In the genomic region with DNA sequence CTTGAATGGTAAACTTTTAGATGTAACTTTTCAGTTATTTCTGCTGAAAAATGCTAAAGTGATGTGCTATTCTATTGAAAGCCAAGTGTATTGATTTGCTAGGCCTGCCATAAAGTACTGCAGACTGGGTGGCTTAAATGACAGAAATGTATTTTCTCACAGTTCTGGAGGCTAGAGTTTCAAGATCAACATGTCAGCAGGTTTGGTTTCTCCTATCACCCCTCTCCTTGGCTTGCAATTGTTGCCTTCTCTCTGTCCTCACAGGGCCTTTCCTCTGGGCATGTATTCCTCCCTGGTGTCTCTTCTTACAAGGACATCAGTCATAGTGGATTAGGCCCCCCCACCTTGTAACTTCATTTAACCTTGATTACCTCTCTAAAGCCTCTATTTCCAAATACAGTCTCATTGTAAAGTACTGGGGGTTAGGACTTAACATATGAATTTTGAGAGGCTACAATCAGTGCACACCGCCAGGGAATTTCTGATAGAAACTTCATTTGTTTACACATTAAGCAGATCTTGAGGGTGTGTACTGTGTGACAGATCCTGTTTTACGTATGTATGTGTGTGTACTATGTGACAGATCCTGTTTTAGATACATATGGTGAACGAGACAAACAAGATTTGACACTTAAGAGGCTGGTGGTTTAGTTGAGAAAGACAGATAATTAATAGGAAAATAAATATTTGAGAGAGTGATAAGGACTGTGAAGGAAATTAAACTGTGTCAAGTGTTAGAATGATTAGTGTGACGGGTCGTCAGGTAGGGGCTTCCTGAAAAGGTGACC, we compare ENCODE assay signal across 3 cellular contexts.
TF ChIP-seq lines count a peak whose summit lies in the region.

No MANE protein-coding gene starts in this region.

TF ChIP-seq in SK-N-SH, 30 proteins besides CTCF, POLR2A, EP300 and RAD21:
- TF ChIP-seq USF2 (IDR thresholded peaks at IDR 0.05; ENCODE audit: borderline replicate concordance, low read depth, low read length) (no peak), ELF1 (IDR thresholded peaks at IDR 0.05) (no peak), GABPA (IDR thresholded peaks at IDR 0.05; ENCODE audit: low read depth) (no peak), GATA2 (CRISPR knock-in tag; IDR thresholded peaks at IDR 0.05) (peak; percentile 8; the same call in 1 of the 2 replicates)
- TF ChIP-seq, protein P1, sequence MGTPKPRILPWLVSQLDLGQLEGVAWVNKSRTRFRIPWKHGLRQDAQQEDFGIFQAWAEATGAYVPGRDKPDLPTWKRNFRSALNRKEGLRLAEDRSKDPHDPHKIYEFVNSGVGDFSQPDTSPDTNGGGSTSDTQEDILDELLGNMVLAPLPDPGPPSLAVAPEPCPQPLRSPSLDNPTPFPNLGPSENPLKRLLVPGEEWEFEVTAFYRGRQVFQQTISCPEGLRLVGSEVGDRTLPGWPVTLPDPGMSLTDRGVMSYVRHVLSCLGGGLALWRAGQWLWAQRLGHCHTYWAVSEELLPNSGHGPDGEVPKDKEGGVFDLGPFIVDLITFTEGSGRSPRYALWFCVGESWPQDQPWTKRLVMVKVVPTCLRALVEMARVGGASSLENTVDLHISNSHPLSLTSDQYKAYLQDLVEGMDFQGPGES (IDR thresholded peaks at IDR 0.05; ENCODE audit: low read depth, low read length) = no peak

TF ChIP-seq in SK-N-SH treated with all-trans-retinoic acid at 6 μM for 48 hours, 23 proteins besides CTCF, POLR2A, EP300 and RAD21 (continued from another document and continues in another):
- TF ChIP-seq, protein P2, sequence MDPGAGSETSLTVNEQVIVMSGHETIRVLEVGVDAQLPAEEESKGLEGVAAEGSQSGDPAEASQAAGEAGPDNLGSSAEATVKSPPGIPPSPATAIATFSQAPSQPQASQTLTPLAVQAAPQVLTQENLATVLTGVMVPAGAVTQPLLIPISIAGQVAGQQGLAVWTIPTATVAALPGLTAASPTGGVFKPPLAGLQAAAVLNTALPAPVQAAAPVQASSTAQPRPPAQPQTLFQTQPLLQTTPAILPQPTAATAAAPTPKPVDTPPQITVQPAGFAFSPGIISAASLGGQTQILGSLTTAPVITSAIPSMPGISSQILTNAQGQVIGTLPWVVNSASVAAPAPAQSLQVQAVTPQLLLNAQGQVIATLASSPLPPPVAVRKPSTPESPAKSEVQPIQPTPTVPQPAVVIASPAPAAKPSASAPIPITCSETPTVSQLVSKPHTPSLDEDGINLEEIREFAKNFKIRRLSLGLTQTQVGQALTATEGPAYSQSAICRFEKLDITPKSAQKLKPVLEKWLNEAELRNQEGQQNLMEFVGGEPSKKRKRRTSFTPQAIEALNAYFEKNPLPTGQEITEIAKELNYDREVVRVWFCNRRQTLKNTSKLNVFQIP (CRISPR knock-in tag; IDR thresholded peaks at IDR 0.05; ENCODE audit: borderline replicate concordance, low read depth) = no peak
- TF ChIP-seq ZC3H10 (CRISPR knock-in tag; IDR thresholded peaks at IDR 0.05) (no peak), PATZ1 (CRISPR knock-in tag; IDR thresholded peaks at IDR 0.05; ENCODE audit: borderline replicate concordance) (no peak), ZNF8 (CRISPR knock-in tag; IDR thresholded peaks at IDR 0.05) (no peak), CSDC2 (CRISPR knock-in tag; IDR thresholded peaks at IDR 0.05) (no peak), ISL1 (CRISPR knock-in tag; IDR thresholded peaks at IDR 0.05) (no peak), OSR1 (CRISPR knock-in tag; IDR thresholded peaks at IDR 0.05) (no peak), ARNTL (CRISPR knock-in tag; IDR thresholded peaks at IDR 0.05; ENCODE audit: borderline replicate concordance, low read depth) (no peak), TCF4 (CRISPR knock-in tag; IDR thresholded peaks at IDR 0.05; ENCODE audit: borderline replicate concordance) (no peak), ZNF565 (CRISPR knock-in tag; conservative IDR thresholded peaks at IDR 0.05; ENCODE audit: low read depth) (no peak), CREB5 (CRISPR knock-in tag; IDR thresholded peaks at IDR 0.05; ENCODE audit: low read depth) (no peak)
- TF ChIP-seq, protein P3, sequence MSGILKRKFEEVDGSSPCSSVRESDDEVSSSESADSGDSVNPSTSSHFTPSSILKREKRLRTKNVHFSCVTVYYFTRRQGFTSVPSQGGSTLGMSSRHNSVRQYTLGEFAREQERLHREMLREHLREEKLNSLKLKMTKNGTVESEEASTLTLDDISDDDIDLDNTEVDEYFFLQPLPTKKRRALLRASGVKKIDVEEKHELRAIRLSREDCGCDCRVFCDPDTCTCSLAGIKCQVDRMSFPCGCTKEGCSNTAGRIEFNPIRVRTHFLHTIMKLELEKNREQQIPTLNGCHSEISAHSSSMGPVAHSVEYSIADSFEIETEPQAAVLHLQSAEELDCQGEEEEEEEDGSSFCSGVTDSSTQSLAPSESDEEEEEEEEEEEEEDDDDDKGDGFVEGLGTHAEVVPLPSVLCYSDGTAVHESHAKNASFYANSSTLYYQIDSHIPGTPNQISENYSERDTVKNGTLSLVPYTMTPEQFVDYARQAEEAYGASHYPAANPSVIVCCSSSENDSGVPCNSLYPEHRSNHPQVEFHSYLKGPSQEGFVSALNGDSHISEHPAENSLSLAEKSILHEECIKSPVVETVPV (CRISPR knock-in tag; IDR thresholded peaks at IDR 0.05) = no peak

TF ChIP-seq in HepG2, 621 proteins besides CTCF, POLR2A, EP300 and RAD21:
- TF ChIP-seq ZNF792 (CRISPR knock-in tag; IDR thresholded peaks at IDR 0.05) (0 out of 2 replicates have a peak, but pooled peaks have one; percentile 24), SRF (IDR thresholded peaks at IDR 0.05; ENCODE audit: low read depth, low read length) (no peak), LCORL (IDR thresholded peaks at IDR 0.05) (no peak), LCORL (CRISPR knock-in tag; IDR thresholded peaks at IDR 0.05) (no peak), SAP130 (CRISPR knock-in tag; IDR thresholded peaks at IDR 0.05; ENCODE audit: low read depth) (no peak), PAF1 (CRISPR knock-in tag; IDR thresholded peaks at IDR 0.05) (no peak)
- TF ChIP-seq, protein P4, sequence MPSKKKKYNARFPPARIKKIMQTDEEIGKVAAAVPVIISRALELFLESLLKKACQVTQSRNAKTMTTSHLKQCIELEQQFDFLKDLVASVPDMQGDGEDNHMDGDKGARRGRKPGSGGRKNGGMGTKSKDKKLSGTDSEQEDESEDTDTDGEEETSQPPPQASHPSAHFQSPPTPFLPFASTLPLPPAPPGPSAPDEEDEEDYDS (CRISPR knock-in tag; IDR thresholded peaks at IDR 0.05) = no peak
